1 cellular context compared by ENCODE assay signal in genomic region chr3:186570096-186570940, GRCh38.
TF ChIP-seq lines count a peak whose summit lies in the region.

Gene DNAJB11, plus strand, starts transcription at chr3:186570720. Its CDS starts 178 bp downstream, at chr3:186570898.

TF ChIP-seq in K562, 482 proteins besides CTCF, POLR2A, EP300 and RAD21 (continued from another document and continues in another):
- TF ChIP-seq ARID4B (CRISPR knock-in tag; IDR thresholded peaks at IDR 0.05), result peak; percentile 77; the same call in 1 of the 2 replicates
- TF ChIP-seq ZNF3 (CRISPR knock-in tag; IDR thresholded peaks at IDR 0.05), result no peak
- TF ChIP-seq SMAD1 (IDR thresholded peaks at IDR 0.05; ENCODE audit: low read depth, low read length, partially characterized antibody), result peak; percentile 51
- TF ChIP-seq ZNF253 (CRISPR knock-in tag; conservative IDR thresholded peaks at IDR 0.05), result no peak
- no peak for TF ChIP-seq EGR1 (conservative IDR thresholded peaks at IDR 0.05)
- TF ChIP-seq RBFOX2 (IDR thresholded peaks at IDR 0.05; ENCODE audit: low read depth, low read length), result peak; percentile 94
- TF ChIP-seq POLR3G (IDR thresholded peaks at IDR 0.05; ENCODE audit: extremely low read depth, insufficient read length, insufficient replicate concordance), result no peak
- TF ChIP-seq MYC (IDR thresholded peaks at IDR 0.05; ENCODE audit: low read depth, low read length), result peak; percentile 46
- TF ChIP-seq MYC (CRISPR knock-in tag; IDR thresholded peaks at IDR 0.05; ENCODE audit: borderline replicate concordance, low read depth), result no peak
- no peak for TF ChIP-seq ZNF561 (CRISPR knock-in tag; conservative IDR thresholded peaks at IDR 0.05)
- no peak for TF ChIP-seq THAP7 (CRISPR knock-in tag; IDR thresholded peaks at IDR 0.05)
- TF ChIP-seq HNRNPK (IDR thresholded peaks at IDR 0.05; ENCODE audit: low read depth, low read length, poor library complexity, severe bottlenecking), result no peak
- TF ChIP-seq NBN (IDR thresholded peaks at IDR 0.05; ENCODE audit: low read depth), result no peak
- TF ChIP-seq TARDBP (IDR thresholded peaks at IDR 0.05), result no peak
- TF ChIP-seq HDAC1 (IDR thresholded peaks at IDR 0.05), result peak in 1 of 2 experiments; percentile 86; a peak in 2 of 4 replicates
- TF ChIP-seq ZNF311 (CRISPR knock-in tag; IDR thresholded peaks at IDR 0.05), result no peak
- peak; percentile 80 for TF ChIP-seq GABPA (tag; conservative IDR thresholded peaks at IDR 0.05; ENCODE audit: low read depth)
- peak; percentile 92 for TF ChIP-seq POLR2B (IDR thresholded peaks at IDR 0.05; ENCODE audit: low read depth, partially characterized antibody)
- TF ChIP-seq POLR3A (IDR thresholded peaks at IDR 0.05; ENCODE audit: borderline replicate concordance, extremely low read depth, insufficient read depth, insufficient read length), result no peak
- TF ChIP-seq KDM2B (CRISPR knock-in tag; IDR thresholded peaks at IDR 0.05), result no peak
- no peak for TF ChIP-seq KLF16 (IDR thresholded peaks at IDR 0.05)
- TF ChIP-seq ZBTB33 (CRISPR knock-in tag; IDR thresholded peaks at IDR 0.05), result no peak
- TF ChIP-seq AFF4 (CRISPR knock-in tag; IDR thresholded peaks at IDR 0.05), result peak; percentile 84
- no peak for TF ChIP-seq ZNF699 (CRISPR knock-in tag; IDR thresholded peaks at IDR 0.05; ENCODE audit: insufficient replicate concordance)
- TF ChIP-seq RFX1 (IDR thresholded peaks at IDR 0.05), result no peak
- TF ChIP-seq ZNF449 (CRISPR knock-in tag; IDR thresholded peaks at IDR 0.05), result no peak
- no peak for TF ChIP-seq IRF9 (tag; IDR thresholded peaks at IDR 0.05)
- no peak for TF ChIP-seq HNRNPL (IDR thresholded peaks at IDR 0.05; ENCODE audit: low read depth, low read length)
- TF ChIP-seq CCAR2 (IDR thresholded peaks at IDR 0.05; ENCODE audit: low read depth, low read length), result no peak
- no peak for TF ChIP-seq RHOXF2B (CRISPR knock-in tag; conservative IDR thresholded peaks at IDR 0.05)
- no peak for TF ChIP-seq GATAD2A (IDR thresholded peaks at IDR 0.05)
- no peak for TF ChIP-seq SRSF9 (IDR thresholded peaks at IDR 0.05; ENCODE audit: borderline replicate concordance, low read depth, low read length)
- no peak for TF ChIP-seq GABPB2 (CRISPR knock-in tag; conservative IDR thresholded peaks at IDR 0.05)
- peak; percentile 71; the same call in 1 of the 2 replicates for TF ChIP-seq ZNF175 (CRISPR knock-in tag; IDR thresholded peaks at IDR 0.05; ENCODE audit: low read depth)
- no peak for TF ChIP-seq NR2C2 (CRISPR knock-in tag; IDR thresholded peaks at IDR 0.05)
- TF ChIP-seq NR2C2 (tag; IDR thresholded peaks at IDR 0.05), result peak; percentile 77
- TF ChIP-seq ERF (CRISPR knock-in tag; IDR thresholded peaks at IDR 0.05), result no peak
- TF ChIP-seq ZNF644 (tag; IDR thresholded peaks at IDR 0.05; ENCODE audit: low read depth), result no peak
- no peak for TF ChIP-seq HMG20A (CRISPR knock-in tag; conservative IDR thresholded peaks at IDR 0.05)
- no peak for TF ChIP-seq ZNF347 (CRISPR knock-in tag; IDR thresholded peaks at IDR 0.05; ENCODE audit: low read depth)
- no peak for TF ChIP-seq ZNF318 (IDR thresholded peaks at IDR 0.05; ENCODE audit: borderline replicate concordance in 1 of 2, low read depth in 1 of 2)
- no peak for TF ChIP-seq CBX8 (IDR thresholded peaks at IDR 0.05; ENCODE audit: borderline replicate concordance, extremely low read depth, low read depth, low read length, poor library complexity, severe bottlenecking)
- no peak for TF ChIP-seq TSC22D4 (tag; IDR thresholded peaks at IDR 0.05)
- TF ChIP-seq DNMT1 (IDR thresholded peaks at IDR 0.05), result no peak
- no peak for TF ChIP-seq NFXL1 (CRISPR knock-in tag; IDR thresholded peaks at IDR 0.05)
- TF ChIP-seq SRF (CRISPR knock-in tag; IDR thresholded peaks at IDR 0.05), result no peak
